9 cellular contexts compared by ENCODE assay signal in genomic region chr10:111075577-111076185, GRCh38. TPM values are rescaled to one million over a fixed set of nuclear protein-coding genes. Genes with fewer than 3 reads are reported as not detected.
DNase-seq lines count a peak whose midpoint lies in the region; ATAC-seq lines count a peak whose summit lies in the region.
"Had no signal": no experiment of that assay in that cellular context is flagged by ENCODE, and none has a peak within 500 bp of the region (broad histone marks: within the 10 kb centered on the region; RNA-seq: fewer than 3 reads in every experiment).

No MANE protein-coding gene starts in this region.

- H3K9me3 ChIP-seq in T-helper 17 cell (ENCODE audit: control insufficient read depth, low read length, poor library complexity, severe bottlenecking) (no peaks in the 10 kb centered on the region), iPS-15b (ENCODE audit: control insufficient read depth, insufficient read depth, low read length) (no peaks in the 10 kb centered on the region), subcutaneous abdominal adipose tissue (ENCODE audit: control insufficient read depth in 5 of 5, low read length in 5 of 5) (no peaks in the 10 kb centered on the region)

- peak overlapping the region; percentile 74 for H3K27ac ChIP-seq in subcutaneous abdominal adipose tissue (ENCODE audit: low read depth, low read length)

- H3K4me1 Mint-ChIP-seq in activated naive CD4-positive, alpha-beta T cell treated with anti-CD3 and anti-CD28 coated beads for 36 hours (ENCODE audit: low read depth), result peaks cover 11% of the 10 kb centered on the region
- peaks cover 15% of the 10 kb centered on the region for H3K4me1 Mint-ChIP-seq in T-helper 17 cell

- no peak overlapping the region for H3K9ac ChIP-seq in iPS-15b (ENCODE audit: low read depth, low read length)
- no peak overlapping the region for H3K9ac ChIP-seq in subcutaneous abdominal adipose tissue (ENCODE audit: low read length in 5 of 5)

- no peak overlapping the region for H3K27ac Mint-ChIP-seq in activated naive CD4-positive, alpha-beta T cell treated with anti-CD3 and anti-CD28 coated beads for 36 hours
- no peak overlapping the region for H3K27ac Mint-ChIP-seq in T-helper 17 cell
- H3K27ac Mint-ChIP-seq: CD4-positive, alpha-beta T cell had no signal

- H3K27me3 ChIP-seq in iPS-15b (ENCODE audit: control insufficient read depth, insufficient read depth, low read length), result peaks cover 40% of the 10 kb centered on the region
- H3K27me3 ChIP-seq in subcutaneous abdominal adipose tissue (ENCODE audit: control insufficient read depth in 5 of 5, insufficient read depth in 4 of 5, low read length in 5 of 5), result peaks cover 0 to 20% (median 10%) of the 10 kb centered on the region in 5 donors

- CTCF ChIA-PET in activated naive CD4-positive, alpha-beta T cell treated with anti-CD3 and anti-CD28 coated beads for 36 hours (lab: Charles Lee), result interaction anchor here (0.6 to 2.1 kb wide), 23 partner anchors 8 to 1194 kb away, joined by 3 to 11 read pairs (median 4); partner anchors contain the start of genes BBIP1 and SHOC2

- no peak for DNase-seq in activated naive CD4-positive, alpha-beta T cell treated with anti-CD3 and anti-CD28 coated beads for 36 hours
- DNase-seq in activated naive CD4-positive, alpha-beta T cell treated with Interleukin-2 at 50 U/mL for 16 hours, result no peak
- DNase-seq in T-helper 17 cell (no peak), germinal center (ENCODE audit: low spot score) (no peak), Ammon's horn (ENCODE audit: low spot score) (no peak), GDM1 (lab: John Stamatoyannopoulos, UW) (no peak)

- no peaks in the 10 kb centered on the region for H3K36me3 Mint-ChIP-seq in activated naive CD4-positive, alpha-beta T cell treated with anti-CD3 and anti-CD28 coated beads for 36 hours (ENCODE audit: low read depth)
- peaks cover 5% of the 10 kb centered on the region for H3K36me3 Mint-ChIP-seq in T-helper 17 cell (ENCODE audit: low read depth)

- H3K4me1 ChIP-seq in iPS-15b (ENCODE audit: control insufficient read depth, insufficient read depth, low read length) (no peaks in the 10 kb centered on the region), subcutaneous abdominal adipose tissue (ENCODE audit: control insufficient read depth in 5 of 5, insufficient read depth in 5 of 5, low read length in 5 of 5) (peaks cover 2 to 46% (median 37%) of the 10 kb centered on the region in 5 donors)

- H3K4me3 ChIP-seq in iPS-15b (ENCODE audit: low read depth, low read length) (peak overlapping the region; percentile 3), subcutaneous abdominal adipose tissue (ENCODE audit: low read depth in 1 of 5, low read length in 5 of 5) (peak overlapping the region in 4 of 5 donors; percentile 65 to 86 (median 76))

- ATAC-seq in T-helper 17 cell, result no peak

- peaks cover 2% of the 10 kb centered on the region for H3K9me3 Mint-ChIP-seq in activated naive CD4-positive, alpha-beta T cell treated with anti-CD3 and anti-CD28 coated beads for 36 hours
- H3K9me3 Mint-ChIP-seq: CD4-positive, alpha-beta T cell had no signal

- H3K4me3 Mint-ChIP-seq in activated naive CD4-positive, alpha-beta T cell treated with anti-CD3 and anti-CD28 coated beads for 36 hours, result peak overlapping the region; percentile 71
- H3K4me3 Mint-ChIP-seq in T-helper 17 cell, result peak overlapping the region; percentile 88

- peaks cover 56% of the 10 kb centered on the region for H3K27me3 Mint-ChIP-seq in activated naive CD4-positive, alpha-beta T cell treated with anti-CD3 and anti-CD28 coated beads for 36 hours (ENCODE audit: low read depth)
- H3K27me3 Mint-ChIP-seq in T-helper 17 cell, result peaks cover 72% of the 10 kb centered on the region

- H3K36me3 ChIP-seq in iPS-15b (ENCODE audit: control insufficient read depth, insufficient read depth, low read length) (no peaks in the 10 kb centered on the region), subcutaneous abdominal adipose tissue (ENCODE audit: control insufficient read depth in 5 of 5, insufficient read depth in 5 of 5, low read length in 5 of 5) (no peaks in the 10 kb centered on the region)

- intact Hi-C loops in activated naive CD4-positive, alpha-beta T cell treated with anti-CD3 and anti-CD28 coated beads for 36 hours (cut with micrococcal nuclease), result loop anchor here (1.0 to 10.0 kb wide), 11 partner anchors 75 to 1061 kb away; partner anchors contain the start of genes BBIP1 and SHOC2

RNA-seq across cellular contexts. Expression of gene ADRA2A, which starts 1.1 kb away (rescaled TPM):
- total RNA-seq in activated naive CD4-positive, alpha-beta T cell treated with anti-CD3 and anti-CD28 coated beads for 36 hours, result not detected
- 1 to 10 TPM in 1 of 2 donors, not detected in 1; 1.9 TPM for total RNA-seq in T-helper 17 cell
